In genomic region chr3:183449791-183450190, GRCh38 we compare ENCODE assay signal across 16 cellular contexts. TPM values are rescaled to one million over a fixed set of nuclear protein-coding genes. Genes with fewer than 3 reads are reported as not detected.
A peak's percentile ranks its signal among the peaks of the same experiment; 100 is the strongest.
DNase-seq lines count a peak whose midpoint lies in the region; TF ChIP-seq lines count a peak whose summit lies in the region.
"Had no signal": no experiment of that assay in that cellular context is flagged by ENCODE, and none has a peak within 500 bp of the region (broad histone marks: within the 10 kb centered on the region; RNA-seq: fewer than 3 reads in every experiment).

No MANE protein-coding gene starts in this region.

- H3K9me3 ChIP-seq in parathyroid adenoma (ENCODE audit: control insufficient read depth, low read length) (no peaks in the 10 kb centered on the region), MM.1S (replicated peaks; ENCODE audit: insufficient read depth, low read length) (no peaks in the 10 kb centered on the region)
- H3K9me3 ChIP-seq: transverse colon had no signal

- H3K27ac ChIP-seq in parathyroid adenoma: no peak overlapping the region
- H3K27ac ChIP-seq in MM.1S (ENCODE audit: low read length): no peak overlapping the region
- H3K27ac ChIP-seq: transverse colon had no signal

- H3K79me2 ChIP-seq in parathyroid adenoma (no peaks in the 10 kb centered on the region), MM.1S (ENCODE audit: low read length) (peaks cover 38% of the 10 kb centered on the region)

- TF ChIP-seq CTCF in parathyroid adenoma (IDR thresholded peaks at IDR 0.05): no peak
- TF ChIP-seq CTCF in MM.1S (IDR thresholded peaks at IDR 0.05; ENCODE audit: low read length): no peak

- no peaks in the 10 kb centered on the region for H4K20me1 ChIP-seq in MM.1S (ENCODE audit: insufficient read depth, low read length)

- H3K9me3 Mint-ChIP-seq in immature natural killer cell: no peaks in the 10 kb centered on the region
- H3K9me3 Mint-ChIP-seq: activated B cell treated with CpG ODN at 0.5 μM for 24 hours had no signal

- H3K27me3 Mint-ChIP-seq in immature natural killer cell (ENCODE audit: low read depth in 3 of 3): peaks cover 0 to 11% (median 6%) of the 10 kb centered on the region in 3 donors
- H3K27me3 Mint-ChIP-seq: activated B cell treated with CpG ODN at 0.5 μM for 24 hours had no signal

- peaks cover 23 to 35% of the 10 kb centered on the region in 2 donors for H3K4me1 Mint-ChIP-seq in immature natural killer cell

- H3K4me3 ChIP-seq in parathyroid adenoma (ENCODE audit: low read depth, low read length) (no peak overlapping the region), MM.1S (ENCODE audit: low read length) (no peak overlapping the region)
- H3K4me3 ChIP-seq: transverse colon had no signal

- H3K9me2 ChIP-seq in MM.1S (replicated peaks; ENCODE audit: insufficient read depth, low read length): no peaks in the 10 kb centered on the region

- H3K36me3 Mint-ChIP-seq in immature natural killer cell: peaks cover 2 to 12% (median 12%) of the 10 kb centered on the region in 3 donors

- H3F3A ChIP-seq in MM.1S (ENCODE audit: insufficient read depth, low read length): peaks cover 14% of the 10 kb centered on the region; the same call in 1 of the 2 replicates

- no peak for TF ChIP-seq POLR2A in erythroblast (IDR thresholded peaks at IDR 0.05; ENCODE audit: low read length)

- no peak overlapping the region for H3K4me3 Mint-ChIP-seq in immature natural killer cell
- H3K4me3 Mint-ChIP-seq: activated B cell treated with CpG ODN at 0.5 μM for 24 hours had no signal

- H3K27ac Mint-ChIP-seq in immature natural killer cell: no peak overlapping the region
- H3K27ac Mint-ChIP-seq: activated B cell treated with CpG ODN at 0.5 μM for 24 hours had no signal

- H2AFZ ChIP-seq in parathyroid adenoma: no peak overlapping the region
- H2AFZ ChIP-seq in MM.1S (ENCODE audit: low read length): no peak overlapping the region

- H3K4me1 ChIP-seq in parathyroid adenoma (peaks cover 5% of the 10 kb centered on the region), MM.1S (ENCODE audit: low read length) (peaks cover 7% of the 10 kb centered on the region; the same call in 1 of the 2 replicates)

- no peaks in the 10 kb centered on the region for H3K36me3 ChIP-seq in parathyroid adenoma (ENCODE audit: control insufficient read depth, insufficient read depth, low read length)
- H3K36me3 ChIP-seq in MM.1S (replicated peaks; ENCODE audit: insufficient read depth, low read length): no peaks in the 10 kb centered on the region
- H3K36me3 ChIP-seq: transverse colon had no signal

- DNase-seq in EH (ENCODE audit: low read depth): peak; percentile 64
- peak; percentile 63 for DNase-seq in LHCN-M2 (ENCODE audit: low read depth)
- peak; percentile 14 for DNase-seq in fibroblast of peridontal ligament (ENCODE audit: extremely low read depth)
- no peak for DNase-seq in MM.1S
- DNase-seq in immature natural killer cell: no peak
- DNase-seq in erythroblast (lab: John Stamatoyannopoulos, UW): no peak
- DNase-seq in DMS 273 treated with DMSO at 0.1 percent for 48 hours (lab: John Stamatoyannopoulos, UW): no peak
- DNase-seq: activated B cell treated with CpG ODN at 0.5 μM for 24 hours; activated gamma-delta T cell; MV-4-11; NCI-H2081 treated with DMSO at 0.1 percent for 48 hours; NCI-H526 treated with DMSO at 0.1 percent for 48 hours; stimulated activated CD8-positive, alpha-beta memory T cell treated with anti-CD3 and anti-CD28 coated beads, Interleukin-4, amount 100 ng/mL, for 48 hours; transverse colon had no signal

- no peak overlapping the region for H3K9ac ChIP-seq in parathyroid adenoma
- no peak overlapping the region for H3K9ac ChIP-seq in MM.1S (ENCODE audit: low read length)

- H3K4me2 ChIP-seq in parathyroid adenoma (ENCODE audit: low read length) (peak overlapping the region; percentile 89), MM.1S (ENCODE audit: low read depth, low read length) (no peak overlapping the region)

- H3K27me3 ChIP-seq in parathyroid adenoma (ENCODE audit: control insufficient read depth, insufficient read depth, low read length): no peaks in the 10 kb centered on the region
- H3K27me3 ChIP-seq in MM.1S (replicated peaks; ENCODE audit: insufficient read depth, low read length): no peaks in the 10 kb centered on the region
- H3K27me3 ChIP-seq: transverse colon had no signal

RNA-seq across cellular contexts. Expression of gene MCF2L2, which starts 21.4 kb away (rescaled TPM):
- 0.13 and 0.23 TPM in 2 replicates for total RNA-seq in LHCN-M2 (2014; rRNA removed)
- 0.41 TPM for polyA plus RNA-seq in LHCN-M2 (2012)
- polyA plus RNA-seq in immature natural killer cell: under 1 TPM in 2 of 3 donors, not detected in 1; 0.06 to 0.21 TPM
- total RNA-seq: HT-29 had no signal

Comparison
In these comparisons a context has a peak if more than half of its experiments do, and no peak if none do; other contexts are left out.
1. DNase-seq: peak in EH (single experiment), LHCN-M2 (single experiment) and fibroblast of peridontal ligament (single experiment); none in MM.1S (single experiment), immature natural killer cell (0 of 3), erythroblast (0 of 2) and DMS 273 treated with DMSO at 0.1 percent for 48 hours (single experiment).